In genomic region chr12:20643822-20644221, GRCh38 we compare ENCODE assay signal across 10 cellular contexts. TPM values are rescaled to one million over a fixed set of nuclear protein-coding genes. Genes with fewer than 3 reads are reported as not detected.
"Had no signal": no experiment of that assay in that cellular context is flagged by ENCODE, and none has a peak within 500 bp of the region (broad histone marks: within the 10 kb centered on the region; RNA-seq: fewer than 3 reads in every experiment).

No MANE protein-coding gene starts in this region.

- DNase-seq: GM23248, GOT3, H7, HFFc6 had no signal

- ATAC-seq: HCT116, HepG2 had no signal

- H3K4me3 ChIP-seq: GM23248, HAP-1 had no signal

- H3K4me1 ChIP-seq: HAP-1 had no signal

- H3K27ac ChIP-seq: GM23248, HL-60 had no signal

- H3K9me3 ChIP-seq: HAP-1 had no signal

- H3K36me3 ChIP-seq: HAP-1 had no signal

RNA-seq across cellular contexts. Expression of gene SLCO1C1, which starts 51.3 kb away (rescaled TPM):
- total RNA-seq: GM23248, H7, HepG2, HFFc6, HT1080 had no signal
- polyA plus RNA-seq: GM23248, HepG2, IgD-negative memory B cell had no signal
